10 cellular contexts compared by ENCODE assay signal in genomic region chr11:113593698-113594308, GRCh38.
DNase-seq lines count a peak whose midpoint lies in the region; ATAC-seq and TF ChIP-seq lines count a peak whose summit lies in the region.
"Had no signal": no experiment of that assay in that cellular context is flagged by ENCODE, and none has a peak within 500 bp of the region (broad histone marks: within the 10 kb centered on the region; RNA-seq: fewer than 3 reads in every experiment).

No MANE protein-coding gene starts in this region.

- no peak for DNase-seq in activated T-cell treated with anti-CD3 and anti-CD28 coated beads, Interleukin-2, amount 50 U/mL, for 24 hours
- no peak for DNase-seq in activated T-cell treated with anti-CD3 and anti-CD28 coated beads, Interleukin-2, amount 50 U/mL, for 1 hour
- peak; percentile 77 for DNase-seq in T-helper 2 cell treated with Interferon-gamma antibody and Interleukin-4, amounts not matched to agents 5 μg/mL and 100 μg/mL, for 36 hours (ENCODE audit: low spot score)
- DNase-seq in stimulated activated CD8-positive, alpha-beta memory T cell treated with anti-CD3 and anti-CD28 coated beads, Interleukin-7, amount 100 ng/mL, for 48 hours (ENCODE audit: extremely low read depth in 1 of 2, low read depth in 1 of 2): peak; percentile 19 to 49
- DNase-seq in sciatic nerve (ENCODE audit: low spot score) (no peak), mesothelial cell of epicardium (ENCODE audit: low spot score in 2 of 2, unreplicated experiment in 2 of 2) (no peak), NCI-H2081 (lab: John Stamatoyannopoulos, UW) (no peak)
- DNase-seq: mesendoderm, NCI-H2081 treated with DMSO at 0.1 percent for 48 hours had no signal

- peak overlapping the region; percentile 7 for H3K27ac Mint-ChIP-seq in activated T-cell treated with anti-CD3 and anti-CD28 coated beads, Interleukin-2, amount 50 U/mL, for 24 hours
- peak overlapping the region; percentile 54 for H3K27ac Mint-ChIP-seq in T-helper 2 cell treated with Interferon-gamma antibody and Interleukin-4, amounts not matched to agents 5 μg/mL and 100 μg/mL, for 36 hours
- no peak overlapping the region for H3K27ac Mint-ChIP-seq in mesothelial cell of epicardium

- H3K36me3 Mint-ChIP-seq in activated T-cell treated with anti-CD3 and anti-CD28 coated beads, Interleukin-2, amount 50 U/mL, for 24 hours (ENCODE audit: low read depth): no peaks in the 10 kb centered on the region
- H3K36me3 Mint-ChIP-seq in T-helper 2 cell treated with Interferon-gamma antibody and Interleukin-4, amounts not matched to agents 5 μg/mL and 100 μg/mL, for 36 hours (ENCODE audit: low read depth): peaks cover 5% of the 10 kb centered on the region
- H3K36me3 Mint-ChIP-seq in mesothelial cell of epicardium: peaks cover 1% of the 10 kb centered on the region

- ATAC-seq in HG02870 (IDR thresholded peaks at IDR 0.05; ENCODE audit: unreplicated experiment): peak; percentile 92
- ATAC-seq in sciatic nerve: no peak

- peaks cover 67% of the 10 kb centered on the region for H3K27me3 Mint-ChIP-seq in activated T-cell treated with anti-CD3 and anti-CD28 coated beads, Interleukin-2, amount 50 U/mL, for 24 hours
- peaks cover 32% of the 10 kb centered on the region for H3K27me3 Mint-ChIP-seq in T-helper 2 cell treated with Interferon-gamma antibody and Interleukin-4, amounts not matched to agents 5 μg/mL and 100 μg/mL, for 36 hours (ENCODE audit: low read depth)
- peaks cover 5% of the 10 kb centered on the region for H3K27me3 Mint-ChIP-seq in mesothelial cell of epicardium (ENCODE audit: low read depth)

- TF ChIP-seq CTCF in mesothelial cell of epicardium (IDR thresholded peaks at IDR 0.05; ENCODE audit: unreplicated experiment): no peak

- H3K4me1 Mint-ChIP-seq in activated T-cell treated with anti-CD3 and anti-CD28 coated beads, Interleukin-2, amount 50 U/mL, for 24 hours (ENCODE audit: low read depth): peaks cover 14% of the 10 kb centered on the region
- H3K4me1 Mint-ChIP-seq in T-helper 2 cell treated with Interferon-gamma antibody and Interleukin-4, amounts not matched to agents 5 μg/mL and 100 μg/mL, for 36 hours (ENCODE audit: low read depth): peaks cover 39% of the 10 kb centered on the region
- peaks cover 13% of the 10 kb centered on the region for H3K4me1 Mint-ChIP-seq in mesothelial cell of epicardium

- intact Hi-C loops in sciatic nerve (cut with DNase I): no loop called here

- no peak overlapping the region for H3K4me3 Mint-ChIP-seq in activated T-cell treated with anti-CD3 and anti-CD28 coated beads, Interleukin-2, amount 50 U/mL, for 24 hours
- peak overlapping the region; percentile 35 for H3K4me3 Mint-ChIP-seq in T-helper 2 cell treated with Interferon-gamma antibody and Interleukin-4, amounts not matched to agents 5 μg/mL and 100 μg/mL, for 36 hours
- no peak overlapping the region for H3K4me3 Mint-ChIP-seq in mesothelial cell of epicardium

- H3K9me3 Mint-ChIP-seq in activated T-cell treated with anti-CD3 and anti-CD28 coated beads, Interleukin-2, amount 50 U/mL, for 24 hours: peaks cover 7% of the 10 kb centered on the region
- peaks cover 17% of the 10 kb centered on the region for H3K9me3 Mint-ChIP-seq in T-helper 2 cell treated with Interferon-gamma antibody and Interleukin-4, amounts not matched to agents 5 μg/mL and 100 μg/mL, for 36 hours
- peaks cover 16% of the 10 kb centered on the region for H3K9me3 Mint-ChIP-seq in mesothelial cell of epicardium

Comparison
In these comparisons a context has a peak if more than half of its experiments do, and no peak if none do; other contexts are left out.
1. DNase-seq: peak in T-helper 2 cell treated with Interferon-gamma antibody and Interleukin-4, amounts not matched to agents 5 μg/mL and 100 μg/mL, for 36 hours (single experiment) and stimulated activated CD8-positive, alpha-beta memory T cell treated with anti-CD3 and anti-CD28 coated beads, Interleukin-7, amount 100 ng/mL, for 48 hours (2 of 2); none in activated T-cell treated with anti-CD3 and anti-CD28 coated beads, Interleukin-2, amount 50 U/mL, for 24 hours (single experiment), activated T-cell treated with anti-CD3 and anti-CD28 coated beads, Interleukin-2, amount 50 U/mL, for 1 hour (single experiment), sciatic nerve (single experiment), mesothelial cell of epicardium (0 of 2) and NCI-H2081 (0 of 2).